In the genomic region with DNA sequence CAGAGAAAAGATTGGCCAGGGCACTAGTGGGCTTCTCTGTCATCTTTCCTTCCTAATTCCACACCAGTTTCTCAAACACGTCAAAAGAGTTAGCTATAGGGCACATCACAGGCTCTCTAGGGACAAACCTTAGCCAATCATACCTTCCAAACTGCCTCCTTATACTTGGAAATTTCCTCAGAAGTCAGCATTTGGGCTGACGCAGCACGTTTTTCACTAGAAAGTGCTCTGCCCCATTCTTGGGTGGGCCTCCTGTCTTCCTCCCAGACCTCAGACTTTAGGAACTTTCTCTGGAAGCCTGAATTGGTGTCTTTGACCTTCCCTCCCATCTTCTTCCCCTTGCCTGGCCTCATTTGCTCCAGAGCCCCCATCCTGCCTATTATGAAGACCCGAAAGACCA, we compare ENCODE assay signal across 8 cellular contexts. TPM values are rescaled to one million over a fixed set of nuclear protein-coding genes. Genes with fewer than 3 reads are reported as not detected.
DNase-seq lines count a peak whose midpoint lies in the region; TF ChIP-seq lines count a peak whose summit lies in the region.

No MANE protein-coding gene starts in this region.

- H3K27me3 ChIP-seq in SU-DHL-6 (ENCODE audit: low read length) (no peaks in the 10 kb centered on the region), esophagus squamous epithelium (peaks cover 0 to 18% (median under 1%) of the 10 kb centered on the region in 4 donors), prostate gland (replicated peaks; ENCODE audit: insufficient read depth) (no peaks in the 10 kb centered on the region)

- peak overlapping the region; percentile 89 for H2AFZ ChIP-seq in SU-DHL-6 (ENCODE audit: low read depth, low read length, severe bottlenecking)

- peak overlapping the region; percentile 88 for H3K4me3 Mint-ChIP-seq in Calu3 (ENCODE audit: low read depth, unreplicated experiment)

- no peaks in the 10 kb centered on the region for H3K9me2 ChIP-seq in SU-DHL-6 (replicated peaks; ENCODE audit: insufficient read depth, low read length)

- H3K4me1 ChIP-seq in esophagus squamous epithelium (peaks cover 10 to 31% (median 15%) of the 10 kb centered on the region in 3 donors), prostate gland (replicated peaks) (peaks cover 7% of the 10 kb centered on the region)

- peaks cover 11% of the 10 kb centered on the region for H3F3A ChIP-seq in SU-DHL-6 (ENCODE audit: insufficient read depth)

- CTCF ChIA-PET in Calu3 (lab: Charles Lee), result interaction anchor here (1.0 to 2.8 kb wide), 8 partner anchors 8 to 100 kb away, joined by 3 to 26 read pairs (median 6); no protein-coding TSS in a partner anchor

- TF ChIP-seq POLR2A in esophagus squamous epithelium (IDR thresholded peaks at IDR 0.05), result no peak
- TF ChIP-seq POLR2A in prostate gland (IDR thresholded peaks at IDR 0.05), result no peak
- no peak for TF ChIP-seq POLR2A in erythroblast (IDR thresholded peaks at IDR 0.05; ENCODE audit: low read length)

- H3K27ac ChIP-seq in SU-DHL-6 (ENCODE audit: low read depth, low read length) (no peak overlapping the region), esophagus squamous epithelium (peak overlapping the region; percentile 84 to 93 (median 88)), prostate gland (peak overlapping the region; percentile 82 to 85)

- H3K9me3 ChIP-seq in SU-DHL-6 (ENCODE audit: insufficient read depth, low read length) (no peaks in the 10 kb centered on the region), esophagus squamous epithelium (no peaks in the 10 kb centered on the region), prostate gland (no peaks in the 10 kb centered on the region)

- H3K27me3 Mint-ChIP-seq in Calu3 (ENCODE audit: unreplicated experiment), result peaks cover 14% of the 10 kb centered on the region

- H3K4me3 ChIP-seq in SU-DHL-6 (ENCODE audit: insufficient read depth, low read length, poor library complexity, severe bottlenecking) (peak overlapping the region; percentile 48), esophagus squamous epithelium (peak overlapping the region; percentile 35 to 61 (median 55)), prostate gland (peak overlapping the region; percentile 35 to 39)

- H3K9me3 Mint-ChIP-seq in Calu3 (ENCODE audit: low read depth, unreplicated experiment), result no peaks in the 10 kb centered on the region

- H3K4me1 Mint-ChIP-seq in Calu3 (ENCODE audit: low read depth, unreplicated experiment), result peaks cover 27% of the 10 kb centered on the region

- intact Hi-C loops in Calu3 (cut with micrococcal nuclease; ENCODE audit: unreplicated experiment) (no loop called here), esophagus squamous epithelium (cut with DNase I) (no loop called here), prostate gland (cut with DNase I) (no loop called here)

- no peaks in the 10 kb centered on the region for H3K79me2 ChIP-seq in SU-DHL-6 (ENCODE audit: insufficient read depth, low read length)

- H3K36me3 Mint-ChIP-seq in Calu3 (ENCODE audit: insufficient read depth, unreplicated experiment), result peaks cover 20% of the 10 kb centered on the region

- peak overlapping the region; percentile 46 for H3K9ac ChIP-seq in SU-DHL-6 (ENCODE audit: low read length)

- H4K20me1 ChIP-seq in SU-DHL-6 (ENCODE audit: low read depth, low read length), result no peaks in the 10 kb centered on the region

- H3K36me3 ChIP-seq in SU-DHL-6 (ENCODE audit: low read length), result no peaks in the 10 kb centered on the region
- peaks cover 0 to 33% (median 17%) of the 10 kb centered on the region in 3 donors for H3K36me3 ChIP-seq in esophagus squamous epithelium
- H3K36me3 ChIP-seq in prostate gland, result no peaks in the 10 kb centered on the region

- peak overlapping the region; percentile 99 for H3K27ac Mint-ChIP-seq in Calu3 (ENCODE audit: unreplicated experiment)

- 50 to 52% methylated on average over 4 of the region's 4 CpGs for WGBS in esophagus squamous epithelium, 2 donors
- WGBS in prostate gland, result 64% methylated on average over 4 of the region's 4 CpGs

- peak overlapping the region; percentile 62 for H3K4me2 ChIP-seq in SU-DHL-6 (ENCODE audit: low read depth, low read length, poor library complexity, severe bottlenecking)

- no peak for DNase-seq in Calu3
- no peak for DNase-seq in esophagus squamous epithelium (lab: John Stamatoyannopoulos, UW)
- DNase-seq in prostate gland (ENCODE audit: low spot score), result no peak
- DNase-seq in erythroblast (lab: John Stamatoyannopoulos, UW), result no peak
- no peak for DNase-seq in mesenteric fat pad (ENCODE audit: low spot score)
- DNase-seq in cerebellar cortex (ENCODE audit: low spot score), result no peak
- DNase-seq in NCI-H2171 (lab: John Stamatoyannopoulos, UW), result no peak

- no TSS peak for BruUV-seq in Calu3 (replicated peaks; lab: Mats Ljungman, UMichigan)

- TF ChIP-seq CTCF in Calu3 (IDR thresholded peaks at IDR 0.05; ENCODE audit: unreplicated experiment), result no peak
- no peak for TF ChIP-seq CTCF in SU-DHL-6 (IDR thresholded peaks at IDR 0.05; ENCODE audit: insufficient read depth, low read length, poor library complexity, severe bottlenecking)
- TF ChIP-seq CTCF in esophagus squamous epithelium (IDR thresholded peaks at IDR 0.05), result no peak
- TF ChIP-seq CTCF in prostate gland (IDR thresholded peaks at IDR 0.05), result no peak

RNA-seq across cellular contexts. Expression of a gene that starts 11.1 kb away (rescaled TPM):
- total RNA-seq in Calu3 (2022) (27.5 and 37.7 TPM in 2 replicates), esophagus squamous epithelium (10 to 100 TPM in 2 of 4 donors, 1 to 10 TPM in 2; 3.9 to 30.7 (median 9.4) TPM), prostate gland (10 to 100 TPM; 20.7 to 65.4 TPM), mesenteric fat pad (46.5 TPM)

RNA-seq across cellular contexts. Expression of a gene that starts 11.2 kb away (rescaled TPM):
- total RNA-seq in Calu3 (2022), result 1.2 and 1.3 TPM in 2 replicates
- under 1 TPM in 3 of 4 donors, not detected in 1; 0.19 to 0.29 (median 0.26) TPM for total RNA-seq in esophagus squamous epithelium
- total RNA-seq in prostate gland, result 1 to 10 TPM in 1 of 2 donors, under 1 TPM in 1; 0.82 to 1.5 TPM
- total RNA-seq in mesenteric fat pad, result 0.55 TPM

RNA-seq across cellular contexts. Expression of a gene that starts 19.7 kb away (rescaled TPM):
- total RNA-seq in Calu3 (2022), result 1.7 and 1.8 TPM in 2 replicates
- total RNA-seq in esophagus squamous epithelium, result 1 to 10 TPM in 2 of 4 donors, under 1 TPM in 1, not detected in 1; 0.47 to 1.4 (median 1.1) TPM
- total RNA-seq in prostate gland, result 10 to 100 TPM in 1 of 2 donors, 1 to 10 TPM in 1; 9.8 to 24.4 TPM
- total RNA-seq in mesenteric fat pad, result 1.9 TPM

RNA-seq across cellular contexts. Expression of a gene that starts 42.5 kb away (rescaled TPM):
- total RNA-seq in Calu3 (2022) (23.7 TPM in 2 replicates), esophagus squamous epithelium (10 to 100 TPM; 26.7 to 55.2 (median 41.4) TPM), prostate gland (100 to 1,000 TPM; 108 to 189 TPM), mesenteric fat pad (102 TPM)

RNA-seq across cellular contexts. Expression of a gene that starts 54.8 kb away (rescaled TPM):
- total RNA-seq in Calu3 (2022), result 13.8 and 14.7 TPM in 2 replicates
- 10 to 100 TPM in 1 of 4 donors, 1 to 10 TPM in 3; 5.0 to 13.9 (median 6.5) TPM for total RNA-seq in esophagus squamous epithelium
- 10 to 100 TPM in 1 of 2 donors, 1 to 10 TPM in 1; 9.7 to 17.3 TPM for total RNA-seq in prostate gland
- 7.5 TPM for total RNA-seq in mesenteric fat pad
